ENCODE assay signal across 5 cellular contexts in the genomic region with DNA sequence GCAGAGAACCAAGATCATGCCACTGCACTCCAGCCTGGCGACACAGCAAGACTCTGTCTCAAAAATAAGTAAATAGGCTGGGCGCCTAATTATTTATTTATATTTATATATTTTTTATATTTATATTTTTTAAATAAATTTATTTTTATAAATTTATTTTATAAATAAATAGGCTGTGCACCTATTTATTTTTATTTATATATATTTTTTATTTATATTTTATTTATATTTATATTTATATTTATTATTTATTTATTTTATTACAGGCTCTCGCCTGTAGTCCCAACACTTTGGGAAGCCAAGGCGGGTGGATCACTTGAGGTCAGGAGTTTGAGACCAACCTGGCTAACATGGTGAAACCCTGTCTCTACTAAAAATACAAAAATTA. TPM values are rescaled to one million over a fixed set of nuclear protein-coding genes. Genes with fewer than 3 reads are reported as not detected.
"Had no signal": no experiment of that assay in that cellular context is flagged by ENCODE, and none has a peak within 500 bp of the region (broad histone marks: within the 10 kb centered on the region; RNA-seq: fewer than 3 reads in every experiment).

No MANE protein-coding gene starts in this region.

RNA-seq across cellular contexts. Expression of gene GDAP1L1, which starts 14.6 kb away (rescaled TPM):
- total RNA-seq: HepG2, HT-29, HT1080, IMR-90 had no signal

RNA-seq across cellular contexts. Expression of gene JPH2, which starts 45.5 kb away (rescaled TPM):
- total RNA-seq: HepG2, K562 had no signal
